ENCODE assay signal across 15 cellular contexts in the genomic region with DNA sequence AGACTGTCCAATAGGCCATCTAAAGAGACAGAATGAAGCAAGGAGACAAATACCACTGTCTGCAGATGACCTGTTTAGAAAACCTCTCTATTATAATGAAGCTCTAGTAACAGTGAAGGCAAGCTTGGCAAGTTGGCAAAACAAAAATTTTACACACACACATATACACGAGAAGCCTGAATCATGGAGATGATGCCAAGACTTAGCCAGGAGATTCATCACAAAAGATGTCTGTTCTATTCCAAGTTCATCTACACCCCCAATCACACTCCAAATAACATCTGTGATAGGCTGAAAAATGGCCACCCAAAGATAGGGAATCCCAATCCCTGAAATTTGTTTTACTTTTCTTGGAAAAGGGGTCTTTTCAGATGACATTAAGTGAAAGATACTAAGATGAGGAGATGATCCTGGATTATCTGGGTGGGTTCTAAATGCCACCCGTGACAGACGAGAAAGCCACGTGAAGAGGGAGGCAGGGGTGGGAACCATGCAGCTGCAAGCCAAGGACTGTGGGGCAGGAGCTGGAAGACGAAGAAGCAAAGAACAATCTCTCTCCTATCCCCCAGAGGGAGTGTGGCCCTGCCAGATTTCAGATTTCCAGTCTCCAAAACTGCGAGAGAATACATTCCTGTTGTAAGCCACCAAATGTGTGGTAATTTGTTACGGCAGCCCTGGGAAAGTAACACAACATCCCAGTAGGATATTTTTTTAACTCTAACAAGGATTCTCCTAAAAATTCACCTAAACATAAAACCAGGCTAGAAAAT.
"Had no signal": no experiment of that assay in that cellular context is flagged by ENCODE, and none has a peak within 500 bp of the region (broad histone marks: within the 10 kb centered on the region; RNA-seq: fewer than 3 reads in every experiment).

No MANE protein-coding gene starts in this region.

- H3K4me1 ChIP-seq: sigmoid colon had no signal

- H3K27me3 Mint-ChIP-seq: activated CD8-positive, alpha-beta T cell treated with anti-CD3 and anti-CD28 coated beads for 36 hours; activated naive CD8-positive, alpha-beta T cell treated with anti-CD3 and anti-CD28 coated beads, Interleukin-2, amount 50 U/mL, for 24 hours had no signal

- DNase-seq: activated CD8-positive, alpha-beta memory T cell treated with anti-CD3 and anti-CD28 coated beads, Interleukin-2, amount 50 U/mL, for 48 hours; activated CD8-positive, alpha-beta T cell treated with anti-CD3 and anti-CD28 coated beads for 36 hours; activated naive CD4-positive, alpha-beta T cell; activated naive CD8-positive, alpha-beta T cell treated with anti-CD3 and anti-CD28 coated beads, Interleukin-2, amount 50 U/mL, for 24 hours; central memory CD4-positive, alpha-beta T cell; cortex of kidney; effector memory CD4-positive, alpha-beta T cell; mammary epithelial cell; natural killer cell; sigmoid colon; stimulated activated CD4-positive, alpha-beta T cell treated with anti-CD3 and anti-CD28 coated beads, Interleukin-12 subunit alpha, Interleukin-12 subunit beta, amount 100 ng/mL, for 4 hours; stimulated activated naive CD4-positive, alpha-beta T cell; T-helper 9 cell had no signal

- H3K27ac Mint-ChIP-seq: activated CD8-positive, alpha-beta T cell treated with anti-CD3 and anti-CD28 coated beads for 36 hours; activated naive CD8-positive, alpha-beta T cell treated with anti-CD3 and anti-CD28 coated beads, Interleukin-2, amount 50 U/mL, for 24 hours; activated T-helper 1 cell treated with anti-CD3 and anti-CD28 coated beads, Interleukin-12 subunit alpha, Interleukin-12 subunit beta, Interleukin-2, Interleukin-4 antibody, amounts not matched to agents 30 ng/mL and 10 ng/mL and 1 ng/mL, durations not matched to agents 14 hours and 24 hours and 36 hours had no signal

- H3K36me3 Mint-ChIP-seq: natural killer cell had no signal

- H3K9me3 ChIP-seq: sigmoid colon, suprapubic skin had no signal

- ATAC-seq: activated CD8-positive, alpha-beta T cell treated with anti-CD3 and anti-CD28 coated beads for 36 hours; activated naive CD8-positive, alpha-beta T cell treated with anti-CD3 and anti-CD28 coated beads, Interleukin-2, amount 50 U/mL, for 24 hours; natural killer cell had no signal

- H3K36me3 ChIP-seq: sigmoid colon, suprapubic skin had no signal

- H3K9me3 Mint-ChIP-seq: activated CD8-positive, alpha-beta T cell treated with anti-CD3 and anti-CD28 coated beads for 36 hours; activated naive CD8-positive, alpha-beta T cell treated with anti-CD3 and anti-CD28 coated beads, Interleukin-2, amount 50 U/mL, for 24 hours; activated T-helper 1 cell treated with anti-CD3 and anti-CD28 coated beads, Interleukin-12 subunit alpha, Interleukin-12 subunit beta, Interleukin-2, Interleukin-4 antibody, amounts not matched to agents 30 ng/mL and 10 ng/mL and 1 ng/mL, durations not matched to agents 14 hours and 24 hours and 36 hours; natural killer cell had no signal

- H3K4me3 Mint-ChIP-seq: activated CD8-positive, alpha-beta T cell treated with anti-CD3 and anti-CD28 coated beads for 36 hours; activated naive CD8-positive, alpha-beta T cell treated with anti-CD3 and anti-CD28 coated beads, Interleukin-2, amount 50 U/mL, for 24 hours; activated T-helper 1 cell treated with anti-CD3 and anti-CD28 coated beads, Interleukin-12 subunit alpha, Interleukin-12 subunit beta, Interleukin-2, Interleukin-4 antibody, amounts not matched to agents 30 ng/mL and 10 ng/mL and 1 ng/mL, durations not matched to agents 14 hours and 24 hours and 36 hours; natural killer cell had no signal

- H3K27ac ChIP-seq: sigmoid colon, suprapubic skin had no signal

- H3K4me3 ChIP-seq: sigmoid colon, suprapubic skin had no signal

- H3K27me3 ChIP-seq: sigmoid colon, suprapubic skin had no signal
